28 cellular contexts compared by ENCODE assay signal in the genomic region with DNA sequence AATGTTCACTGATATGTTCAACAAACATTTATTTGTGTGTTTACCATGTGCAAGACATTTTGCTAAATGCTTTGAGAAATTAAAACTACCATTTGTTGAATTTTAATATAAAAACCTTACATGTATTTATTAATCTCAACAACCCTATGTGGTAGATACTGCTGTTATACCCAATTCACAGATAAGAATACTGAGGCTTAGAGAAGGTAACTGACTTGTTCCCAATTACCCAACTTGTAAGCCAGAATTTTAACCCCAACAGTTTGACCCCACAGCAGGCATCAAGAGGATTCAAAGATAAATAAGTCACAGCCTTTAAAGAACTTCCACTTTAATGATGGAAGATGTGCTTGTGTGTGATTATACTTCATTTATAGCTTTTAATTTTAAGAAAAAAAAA.
"Had no signal": no experiment of that assay in that cellular context is flagged by ENCODE, and none has a peak within 500 bp of the region (broad histone marks: within the 10 kb centered on the region; RNA-seq: fewer than 3 reads in every experiment).

No MANE protein-coding gene starts in this region.

- FAIRE-seq: pancreas, urothelium cell line had no signal

- H3K27me3 ChIP-seq: neutrophil, pancreas, spleen, stomach, thyroid gland, tibial nerve, upper lobe of left lung, vagina had no signal

- H3K4me2 ChIP-seq: smooth muscle cell had no signal

- DNase-seq: naive B cell; naive thymus-derived CD8-positive, alpha-beta T cell; nephron progenitor cell; nucleus accumbens; pancreas; psoas muscle; right cardiac atrium; spleen; stimulated activated CD4-positive, alpha-beta T cell treated with anti-CD3 and anti-CD28 coated beads, Interleukin-12 subunit alpha, Interleukin-12 subunit beta, amount 100 ng/mL, for 4 hours; stimulated activated CD4-positive, alpha-beta T cell treated with anti-CD3 and anti-CD28 coated beads, Interleukin-1b, Interleukin-23, amount 100 ng/mL, for 48 hours; stimulated activated CD4-positive, alpha-beta T cell treated with anti-CD3 and anti-CD28 coated beads, Interleukin-4, amount 100 ng/mL, for 1 hour; stimulated activated CD4-positive, alpha-beta T cell treated with anti-CD3 and anti-CD28 coated beads, Interleukin-4, amount 100 ng/mL, for 4 hours; stimulated activated CD8-positive, alpha-beta memory T cell treated with anti-CD3 and anti-CD28 coated beads, Interleukin-4, amount 100 ng/mL, for 48 hours; stimulated activated naive B cell treated with anti-CD40 and anti-IgM and Interleukin-4, amounts not matched to agents 10 μg/mL and 1 μg/mL and 100 μg/mL, for 72 hours; stimulated activated naive CD4-positive, alpha-beta T cell treated with Interleukin-2 at 50 U/mL for 16 hours; stomach; thyroid gland; trophoblast cell; upper lobe of left lung had no signal

- ATAC-seq: naive thymus-derived CD8-positive, alpha-beta T cell; natural killer cell treated with Interleukin-12 subunit alpha and Interleukin-12 subunit beta and Interleukin-15 and Interleukin-18, amount 100 ng/mL, for 72 hours; pancreas; psoas muscle; right cardiac atrium; sciatic nerve; stimulated activated naive B cell treated with anti-CD40 and anti-IgM and Interleukin-4, amounts not matched to agents 10 μg/mL and 1 μg/mL and 100 μg/mL, for 72 hours had no signal

- H3K4me3 ChIP-seq: pancreas, psoas muscle, skin epidermis, smooth muscle cell, spleen, stomach, thoracic aorta, thyroid gland, tibial nerve, upper lobe of left lung, vagina had no signal

- H3K27ac ChIP-seq: neutrophil, pancreas, psoas muscle, skin epidermis, spleen, stomach, thoracic aorta, thyroid gland, tibial nerve, upper lobe of left lung, vagina had no signal

- H3K9me3 ChIP-seq: neutrophil, pancreas, psoas muscle, spleen, stomach, thoracic aorta, thyroid gland, tibial nerve, upper lobe of left lung, vagina had no signal
